ENCODE assay signal across 28 cellular contexts in genomic region chr12:108985750-108986149, GRCh38. TPM values are rescaled to one million over a fixed set of nuclear protein-coding genes. Genes with fewer than 3 reads are reported as not detected.
"Had no signal": no experiment of that assay in that cellular context is flagged by ENCODE, and none has a peak within 500 bp of the region (broad histone marks: within the 10 kb centered on the region; RNA-seq: fewer than 3 reads in every experiment).

No MANE protein-coding gene starts in this region.

- H3K27me3 ChIP-seq: adrenal gland had no signal

- H3K9me3 ChIP-seq: adrenal gland had no signal

- H3K36me3 Mint-ChIP-seq: activated naive CD8-positive, alpha-beta T cell treated with anti-CD3 and anti-CD28 coated beads, Interleukin-2, amount 10 ng/mL, durations not matched to agents 7 days and 5 days; T-cell had no signal

- H3K27ac Mint-ChIP-seq: activated CD8-positive, alpha-beta T cell treated with anti-CD3 and anti-CD28 coated beads for 36 hours; activated naive CD8-positive, alpha-beta T cell treated with anti-CD3 and anti-CD28 coated beads, Interleukin-2, amount 10 ng/mL, durations not matched to agents 7 days and 5 days; activated T-cell treated with anti-CD3 and anti-CD28 coated beads, Interleukin-2, amount 50 U/mL, for 72 hours; activated T-helper 2 cell treated with anti-CD3 and anti-CD28 coated beads, Interferon-gamma antibody, Interleukin-2, Interleukin-4, amounts not matched to agents 10 μg/mL and 5 μg/mL and 100 μg/mL, durations not matched to agents 14 hours and 24 hours and 36 hours; T-cell had no signal

- H3K9me3 Mint-ChIP-seq: activated CD8-positive, alpha-beta T cell treated with anti-CD3 and anti-CD28 coated beads for 36 hours; activated naive CD8-positive, alpha-beta T cell treated with anti-CD3 and anti-CD28 coated beads, Interleukin-2, amount 10 ng/mL, durations not matched to agents 7 days and 5 days; activated T-cell treated with anti-CD3 and anti-CD28 coated beads, Interleukin-2, amount 50 U/mL, for 72 hours; activated T-helper 2 cell treated with anti-CD3 and anti-CD28 coated beads, Interferon-gamma antibody, Interleukin-2, Interleukin-4, amounts not matched to agents 10 μg/mL and 5 μg/mL and 100 μg/mL, durations not matched to agents 14 hours and 24 hours and 36 hours; T-cell had no signal

- H3K4me3 ChIP-seq: adrenal gland, SK-N-MC had no signal

- H3K27ac ChIP-seq: adrenal gland, SK-N-MC had no signal

- H3K4me3 Mint-ChIP-seq: activated CD8-positive, alpha-beta T cell treated with anti-CD3 and anti-CD28 coated beads for 36 hours; activated naive CD8-positive, alpha-beta T cell treated with anti-CD3 and anti-CD28 coated beads, Interleukin-2, amount 10 ng/mL, durations not matched to agents 7 days and 5 days; activated T-cell treated with anti-CD3 and anti-CD28 coated beads, Interleukin-2, amount 50 U/mL, for 72 hours; T-cell had no signal

- H3K4me1 Mint-ChIP-seq: activated naive CD8-positive, alpha-beta T cell treated with anti-CD3 and anti-CD28 coated beads, Interleukin-2, amount 10 ng/mL, durations not matched to agents 7 days and 5 days; T-cell had no signal

- H3K27me3 Mint-ChIP-seq: activated CD8-positive, alpha-beta T cell treated with anti-CD3 and anti-CD28 coated beads for 36 hours had no signal

- H3K36me3 ChIP-seq: adrenal gland had no signal

- ATAC-seq: activated CD4-positive, CD25-positive, alpha-beta regulatory T cell treated with anti-CD3 and anti-CD28 coated beads, Interleukin-2, amount 50 U/mL, for 24 hours; activated CD8-positive, alpha-beta T cell treated with anti-CD3 and anti-CD28 coated beads for 36 hours; activated T-cell treated with anti-CD3 and anti-CD28 coated beads, Interleukin-2, amount 50 U/mL, for 72 hours; Panc1; Right ventricle myocardium inferior; T-cell had no signal

- H3K4me1 ChIP-seq: adrenal gland had no signal

- DNase-seq: activated CD4-positive, alpha-beta T cell treated with anti-CD3 and anti-CD28 coated beads for 4 hours; activated CD8-positive, alpha-beta memory T cell treated with anti-CD3 and anti-CD28 coated beads, Interleukin-2, amount 50 U/mL, for 4 hours; activated CD8-positive, alpha-beta T cell treated with anti-CD3 and anti-CD28 coated beads for 36 hours; activated naive CD4-positive, alpha-beta T cell treated with anti-CD3 and anti-CD28 coated beads, Interleukin-2, amount 50 U/mL, for 16 hours; activated naive CD8-positive, alpha-beta T cell treated with anti-CD3 and anti-CD28 coated beads, Interleukin-2, amount 10 ng/mL, durations not matched to agents 7 days and 5 days; activated T-cell treated with anti-CD3 and anti-CD28 coated beads, Interleukin-2, amount 50 U/mL, for 72 hours; adrenal gland; anterior cingulate cortex; Kasumi-1; KBM-7; NCI-H1092; NCI-H1417; NCI-H1930; NCI-H345; NCI-H510A; NCI-H69; NK-92 treated with Interleukin-12 subunit alpha and Interleukin-12 subunit beta, amount 100 ng/mL, for 24 hours; OCI-M1; RPMI8226; T-cell; T-helper 2 cell; T1000 had no signal

RNA-seq across cellular contexts. Expression of gene SVOP, which starts 35.1 kb away (rescaled TPM):
- total RNA-seq: activated CD8-positive, alpha-beta T cell treated with anti-CD3 and anti-CD28 coated beads for 36 hours; activated naive CD8-positive, alpha-beta T cell treated with anti-CD3 and anti-CD28 coated beads, Interleukin-2, amount 10 ng/mL, durations not matched to agents 7 days and 5 days; activated T-cell treated with anti-CD3 and anti-CD28 coated beads, Interleukin-2, amount 50 U/mL, for 72 hours; activated T-helper 2 cell treated with anti-CD3 and anti-CD28 coated beads, Interferon-gamma antibody, Interleukin-2, Interleukin-4, amounts not matched to agents 10 μg/mL and 5 μg/mL and 100 μg/mL, durations not matched to agents 14 hours and 24 hours and 36 hours; M059J; T-cell had no signal
